ENCODE assay signal across 1 cellular context in genomic region chr1:2559509-2560298, GRCh38.
A peak's percentile ranks its signal among the peaks of the same experiment; 100 is the strongest.
TF ChIP-seq lines count a peak whose summit lies in the region.

No MANE protein-coding gene starts in this region.

TF ChIP-seq in HepG2, 621 proteins besides CTCF, POLR2A, EP300 and RAD21:
- peak; percentile 44; the same call in 1 of the 2 replicates for TF ChIP-seq RBFOX2 (IDR thresholded peaks at IDR 0.05; ENCODE audit: low read depth, low read length)
- no peak for TF ChIP-seq TCF12 (IDR thresholded peaks at IDR 0.05)
- no peak for TF ChIP-seq TCF12 (CRISPR knock-in tag; IDR thresholded peaks at IDR 0.05)
- no peak for TF ChIP-seq ZNF576 (CRISPR knock-in tag; IDR thresholded peaks at IDR 0.05)
- no peak for TF ChIP-seq ZBTB20 (CRISPR knock-in tag; IDR thresholded peaks at IDR 0.05; ENCODE audit: borderline replicate concordance, low read depth)
- TF ChIP-seq TEAD3 (CRISPR knock-in tag; optimal IDR thresholded peaks at IDR 0.05; ENCODE audit: borderline replicate concordance), result no peak
- TF ChIP-seq ZBTB46 (CRISPR knock-in tag; IDR thresholded peaks at IDR 0.05; ENCODE audit: borderline replicate concordance), result no peak
- TF ChIP-seq ZNF317 (CRISPR knock-in tag; IDR thresholded peaks at IDR 0.05), result no peak
- TF ChIP-seq RNF219 (CRISPR knock-in tag; IDR thresholded peaks at IDR 0.05), result no peak
